ENCODE assay signal across 1 cellular context in the genomic region with DNA sequence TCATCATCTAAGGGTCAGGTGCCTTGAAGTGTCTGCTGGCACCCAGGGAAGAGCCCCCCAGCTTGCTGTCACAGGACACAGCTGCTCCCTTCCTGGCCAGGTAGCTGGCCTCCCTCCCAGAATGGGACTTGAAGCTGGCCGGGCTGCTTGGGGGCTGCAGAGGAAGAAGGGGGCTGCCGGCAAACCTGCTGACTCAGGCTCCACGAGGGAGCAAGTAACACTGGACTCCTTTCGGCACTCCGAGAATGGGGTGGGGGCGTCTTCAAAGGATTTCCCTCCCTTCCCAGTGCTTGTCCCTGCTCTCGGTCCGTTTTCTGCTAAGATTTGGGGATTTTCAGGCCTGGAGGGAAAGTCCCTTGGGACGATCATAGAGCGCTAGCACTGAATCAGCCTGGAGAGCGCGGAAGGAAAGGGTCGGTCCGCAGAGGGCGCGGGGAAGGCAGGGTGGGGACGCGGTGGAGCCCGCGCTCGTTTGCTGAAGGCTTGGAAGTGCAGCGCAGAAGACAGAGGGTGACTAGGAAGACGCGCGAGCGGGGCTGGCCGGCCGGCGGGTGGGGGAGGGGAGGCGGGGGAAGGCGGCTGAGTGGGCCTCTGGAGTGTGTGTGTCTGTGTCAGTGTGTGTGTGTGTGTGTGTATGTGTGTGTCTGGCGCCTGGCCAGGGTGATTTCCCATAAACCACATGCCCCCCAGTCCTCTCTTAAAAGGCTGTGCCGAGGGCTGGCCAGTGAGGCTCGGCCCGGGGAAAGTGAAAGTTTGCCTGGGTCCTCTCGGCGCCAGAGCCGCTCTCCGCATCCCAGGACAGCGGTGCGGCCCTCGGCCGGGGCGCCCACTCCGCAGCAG.
A peak's percentile ranks its signal among the peaks of the same experiment; 100 is the strongest.
TF ChIP-seq lines count a peak whose summit lies in the region.

Gene CSF1 (plus strand): TSS at position 727 of the 840 bp plus-strand sequence. CDS start 175 bp downstream, outside the sequence.

TF ChIP-seq in HEK293, 187 proteins besides CTCF, POLR2A, EP300 and RAD21 (continued from another document and continues in another):
- TF ChIP-seq ZNF555 (tag by site-specific recombination; conservative IDR thresholded peaks at IDR 0.05) (no peak), ZNF174 (tag by site-specific recombination; IDR thresholded peaks at IDR 0.05) (no peak), ZNF623 (tag by site-specific recombination; IDR thresholded peaks at IDR 0.05) (peak; percentile 26; the same call in 1 of the 2 replicates), WT1 (tag by site-specific recombination; IDR thresholded peaks at IDR 0.05) (peak; percentile 28; the same call in 1 of the 2 replicates), ZEB2 (tag by site-specific recombination; IDR thresholded peaks at IDR 0.05) (peak; percentile 74), ZSCAN5A (tag by site-specific recombination; IDR thresholded peaks at IDR 0.05) (peak; percentile 59; the same call in 1 of the 2 replicates), ZNF76 (tag by site-specific recombination; IDR thresholded peaks at IDR 0.05; ENCODE audit: borderline replicate concordance, low read depth) (peak; percentile 86), IKZF3 (tag by site-specific recombination; IDR thresholded peaks at IDR 0.05) (0 out of 2 replicates have a peak, but pooled peaks have one; percentile 46), KLF1 (tag by site-specific recombination; IDR thresholded peaks at IDR 0.05) (0 out of 2 replicates have a peak, but pooled peaks have one; percentile 25), MYNN (tag by site-specific recombination; IDR thresholded peaks at IDR 0.05; ENCODE audit: borderline replicate concordance) (0 out of 2 replicates have a peak, but pooled peaks have one; percentile 23), ZNF785 (tag by site-specific recombination; IDR thresholded peaks at IDR 0.05) (peak; percentile 91), GLIS1 (tag by site-specific recombination; IDR thresholded peaks at IDR 0.05) (peak; percentile 83), EGR2 (tag by site-specific recombination; IDR thresholded peaks at IDR 0.05; ENCODE audit: low read depth) (peak; percentile 88), ZFP37 (tag by site-specific recombination; IDR thresholded peaks at IDR 0.05) (peak; percentile 84), ZSCAN16 (tag by site-specific recombination; IDR thresholded peaks at IDR 0.05) (no peak), ZNF18 (tag by site-specific recombination; IDR thresholded peaks at IDR 0.05) (no peak), HIC1 (tag by site-specific recombination; IDR thresholded peaks at IDR 0.05) (peak; percentile 80), ZNF610 (tag by site-specific recombination; IDR thresholded peaks at IDR 0.05; ENCODE audit: borderline replicate concordance) (no peak), ZNF830 (tag by site-specific recombination; IDR thresholded peaks at IDR 0.05; ENCODE audit: low read depth) (no peak), ZNF324 (tag by site-specific recombination; IDR thresholded peaks at IDR 0.05) (peak; percentile 96), ZNF423 (tag by site-specific recombination; IDR thresholded peaks at IDR 0.05) (peak; percentile 23; the same call in 1 of the 2 replicates), ZNF626 (tag by site-specific recombination; IDR thresholded peaks at IDR 0.05) (no peak), ZBTB17 (tag by site-specific recombination; IDR thresholded peaks at IDR 0.05) (peak; percentile 96), ZSCAN23 (tag by site-specific recombination; IDR thresholded peaks at IDR 0.05) (peak; percentile 82; the same call in 1 of the 2 replicates), ZBTB7A (tag by site-specific recombination; IDR thresholded peaks at IDR 0.05; ENCODE audit: low read depth) (no peak), ZNF558 (tag by site-specific recombination; IDR thresholded peaks at IDR 0.05) (peak; percentile 55; the same call in 1 of the 2 replicates), ZNF548 (tag by site-specific recombination; IDR thresholded peaks at IDR 0.05) (no peak), ZNF488 (tag by site-specific recombination; IDR thresholded peaks at IDR 0.05) (peak; percentile 29; the same call in 1 of the 2 replicates), ZBTB26 (tag by site-specific recombination; optimal IDR thresholded peaks at IDR 0.05) (peak; percentile 73), ZNF155 (tag by site-specific recombination; IDR thresholded peaks at IDR 0.05) (no peak), ZNF600 (tag by site-specific recombination; IDR thresholded peaks at IDR 0.05) (peak; percentile 78), TRIM28 (IDR thresholded peaks at IDR 0.05; ENCODE audit: borderline replicate concordance, low read length) (no peak), BCL11B (tag by site-specific recombination; IDR thresholded peaks at IDR 0.05; ENCODE audit: low read depth) (0 out of 2 replicates have a peak, but pooled peaks have one; percentile 24), ZSCAN30 (tag by site-specific recombination; IDR thresholded peaks at IDR 0.05) (peak; percentile 59; the same call in 1 of the 2 replicates), ZNF146 (tag by site-specific recombination; IDR thresholded peaks at IDR 0.05) (peak; percentile 24), ZBTB21 (tag by site-specific recombination; IDR thresholded peaks at IDR 0.05) (peak; percentile 66), ZNF19 (tag by site-specific recombination; IDR thresholded peaks at IDR 0.05; ENCODE audit: low read depth) (0 out of 2 replicates have a peak, but pooled peaks have one; percentile 33), ZNF843 (tag by site-specific recombination; IDR thresholded peaks at IDR 0.05) (peak; percentile 34; the same call in 1 of the 2 replicates)
- TF ChIP-seq, protein P1, sequence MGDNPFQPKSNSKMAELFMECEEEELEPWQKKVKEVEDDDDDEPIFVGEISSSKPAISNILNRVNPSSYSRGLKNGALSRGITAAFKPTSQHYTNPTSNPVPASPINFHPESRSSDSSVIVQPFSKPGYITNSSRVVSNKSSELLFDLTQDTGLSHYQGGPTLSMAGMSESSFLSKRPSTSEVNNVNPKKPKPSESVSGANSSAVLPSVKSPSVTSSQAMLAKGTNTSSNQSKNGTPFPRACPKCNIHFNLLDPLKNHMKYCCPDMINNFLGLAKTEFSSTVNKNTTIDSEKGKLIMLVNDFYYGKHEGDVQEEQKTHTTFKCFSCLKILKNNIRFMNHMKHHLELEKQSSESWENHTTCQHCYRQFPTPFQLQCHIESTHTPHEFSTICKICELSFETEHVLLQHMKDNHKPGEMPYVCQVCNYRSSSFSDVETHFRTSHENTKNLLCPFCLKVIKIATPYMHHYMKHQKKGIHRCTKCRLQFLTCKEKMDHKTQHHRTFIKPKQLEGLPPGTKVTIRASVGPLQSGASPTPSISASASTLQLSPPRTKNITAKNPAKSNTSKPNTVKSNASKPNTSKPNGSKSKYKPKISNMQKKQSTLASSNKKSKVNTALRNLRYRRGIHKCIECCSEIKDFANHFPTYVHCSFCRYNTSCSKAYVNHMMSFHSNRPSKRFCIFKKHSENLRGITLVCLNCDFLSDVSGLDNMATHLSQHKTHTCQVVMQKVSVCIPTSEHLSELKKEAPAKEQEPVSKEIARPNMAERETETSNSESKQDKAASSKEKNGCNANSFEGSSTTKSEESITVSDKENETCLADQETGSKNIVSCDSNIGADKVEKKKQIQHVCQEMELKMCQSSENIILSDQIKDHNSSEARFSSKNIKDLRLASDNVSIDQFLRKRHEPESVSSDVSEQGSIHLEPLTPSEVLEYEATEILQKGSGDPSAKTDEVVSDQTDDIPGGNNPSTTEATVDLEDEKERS (tag by site-specific recombination; IDR thresholded peaks at IDR 0.05): 0 out of 2 replicates have a peak, but pooled peaks have one; percentile 60
- TF ChIP-seq, protein P2, sequence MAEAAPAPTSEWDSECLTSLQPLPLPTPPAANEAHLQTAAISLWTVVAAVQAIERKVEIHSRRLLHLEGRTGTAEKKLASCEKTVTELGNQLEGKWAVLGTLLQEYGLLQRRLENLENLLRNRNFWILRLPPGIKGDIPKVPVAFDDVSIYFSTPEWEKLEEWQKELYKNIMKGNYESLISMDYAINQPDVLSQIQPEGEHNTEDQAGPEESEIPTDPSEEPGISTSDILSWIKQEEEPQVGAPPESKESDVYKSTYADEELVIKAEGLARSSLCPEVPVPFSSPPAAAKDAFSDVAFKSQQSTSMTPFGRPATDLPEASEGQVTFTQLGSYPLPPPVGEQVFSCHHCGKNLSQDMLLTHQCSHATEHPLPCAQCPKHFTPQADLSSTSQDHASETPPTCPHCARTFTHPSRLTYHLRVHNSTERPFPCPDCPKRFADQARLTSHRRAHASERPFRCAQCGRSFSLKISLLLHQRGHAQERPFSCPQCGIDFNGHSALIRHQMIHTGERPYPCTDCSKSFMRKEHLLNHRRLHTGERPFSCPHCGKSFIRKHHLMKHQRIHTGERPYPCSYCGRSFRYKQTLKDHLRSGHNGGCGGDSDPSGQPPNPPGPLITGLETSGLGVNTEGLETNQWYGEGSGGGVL (tag by site-specific recombination; IDR thresholded peaks at IDR 0.05): peak; percentile 94
- TF ChIP-seq, protein P3, sequence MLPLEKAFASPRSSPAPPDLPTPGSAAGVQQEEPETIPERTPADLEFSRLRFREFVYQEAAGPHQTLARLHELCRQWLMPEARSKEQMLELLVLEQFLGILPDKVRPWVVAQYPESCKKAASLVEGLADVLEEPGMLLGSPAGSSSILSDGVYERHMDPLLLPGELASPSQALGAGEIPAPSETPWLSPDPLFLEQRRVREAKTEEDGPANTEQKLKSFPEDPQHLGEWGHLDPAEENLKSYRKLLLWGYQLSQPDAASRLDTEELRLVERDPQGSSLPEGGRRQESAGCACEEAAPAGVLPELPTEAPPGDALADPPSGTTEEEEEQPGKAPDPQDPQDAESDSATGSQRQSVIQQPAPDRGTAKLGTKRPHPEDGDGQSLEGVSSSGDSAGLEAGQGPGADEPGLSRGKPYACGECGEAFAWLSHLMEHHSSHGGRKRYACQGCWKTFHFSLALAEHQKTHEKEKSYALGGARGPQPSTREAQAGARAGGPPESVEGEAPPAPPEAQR (tag by site-specific recombination; IDR thresholded peaks at IDR 0.05): 0 out of 2 replicates have a peak, but pooled peaks have one; percentile 12
- TF ChIP-seq, protein P4, sequence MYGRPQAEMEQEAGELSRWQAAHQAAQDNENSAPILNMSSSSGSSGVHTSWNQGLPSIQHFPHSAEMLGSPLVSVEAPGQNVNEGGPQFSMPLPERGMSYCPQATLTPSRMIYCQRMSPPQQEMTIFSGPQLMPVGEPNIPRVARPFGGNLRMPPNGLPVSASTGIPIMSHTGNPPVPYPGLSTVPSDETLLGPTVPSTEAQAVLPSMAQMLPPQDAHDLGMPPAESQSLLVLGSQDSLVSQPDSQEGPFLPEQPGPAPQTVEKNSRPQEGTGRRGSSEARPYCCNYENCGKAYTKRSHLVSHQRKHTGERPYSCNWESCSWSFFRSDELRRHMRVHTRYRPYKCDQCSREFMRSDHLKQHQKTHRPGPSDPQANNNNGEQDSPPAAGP (tag by site-specific recombination; IDR thresholded peaks at IDR 0.05): peak; percentile 76; the same call in 1 of the 2 replicates
